Comparison of ENCODE assay signal across 34 cellular contexts in genomic region chr6:165930668-165931067, GRCh38.
"Had no signal": no experiment of that assay in that cellular context is flagged by ENCODE, and none has a peak within 500 bp of the region (broad histone marks: within the 10 kb centered on the region; RNA-seq: fewer than 3 reads in every experiment).

No MANE protein-coding gene starts in this region.

- H3K36me3 ChIP-seq: adrenal gland, ascending aorta, brain microvascular endothelial cell, breast epithelium, cardiac muscle cell had no signal

- H3K9me3 ChIP-seq: adrenal gland, ascending aorta, body of pancreas, breast epithelium had no signal

- H3K4me1 ChIP-seq: adrenal gland, ascending aorta, body of pancreas, breast epithelium had no signal

- H3K27me3 ChIP-seq: adrenal gland, ascending aorta, body of pancreas, brain microvascular endothelial cell, breast epithelium had no signal

- DNase-seq: activated effector memory CD4-positive, alpha-beta T cell treated with anti-CD3 and anti-CD28 coated beads, Interleukin-2, amount 50 U/mL, for 16 hours; activated effector memory CD4-positive, alpha-beta T cell treated with Interleukin-2 at 50 U/mL for 16 hours; activated gamma-delta T cell; activated gamma-delta T cell treated with Interleukin-2 at 50 U/mL for 16 hours; activated naive CD4-positive, alpha-beta T cell; activated naive CD4-positive, alpha-beta T cell treated with anti-CD3 and anti-CD28 coated beads for 36 hours; activated naive CD4-positive, alpha-beta T cell treated with anti-CD3 and anti-CD28 coated beads, Interleukin-2, amount 10 ng/mL, durations not matched to agents 7 days and 5 days; activated naive CD4-positive, alpha-beta T cell treated with anti-CD3 and anti-CD28 coated beads, Interleukin-2, amount 50 U/mL, for 16 hours; activated naive CD4-positive, alpha-beta T cell treated with Interleukin-2 at 50 U/mL for 16 hours; activated naive CD8-positive, alpha-beta T cell treated with anti-CD3 and anti-CD28 coated beads for 36 hours; activated naive CD8-positive, alpha-beta T cell treated with anti-CD3 and anti-CD28 coated beads, Interleukin-2, amount 10 ng/mL, durations not matched to agents 7 days and 5 days; activated naive CD8-positive, alpha-beta T cell treated with anti-CD3 and anti-CD28 coated beads, Interleukin-2, amount 50 U/mL, for 24 hours; activated T-cell treated with anti-CD3 and anti-CD28 coated beads for 4 hours; activated T-cell treated with anti-CD3 and anti-CD28 coated beads, Interleukin-2, amount 50 U/mL, for 1 hour; activated T-cell treated with anti-CD3 and anti-CD28 coated beads, Interleukin-2, amount 50 U/mL, for 24 hours; activated T-cell treated with anti-CD3 and anti-CD28 coated beads, Interleukin-2, amount 50 U/mL, for 4 hours; activated T-cell treated with anti-CD3 and anti-CD28 coated beads, Interleukin-2, amount 50 U/mL, for 48 hours; activated T-cell treated with anti-CD3 and anti-CD28 coated beads, Interleukin-2, amount 50 U/mL, for 72 hours; adrenal gland; amniotic stem cell; amygdala; anterior cingulate cortex; body of pancreas; brain microvascular endothelial cell; caudate nucleus; central memory CD4-positive, alpha-beta T cell; cerebellar nuclear complex had no signal

- ATAC-seq: activated naive CD4-positive, alpha-beta T cell treated with anti-CD3 and anti-CD28 coated beads, Interleukin-2, amount 50 U/mL, for 72 hours; activated naive CD8-positive, alpha-beta T cell treated with anti-CD3 and anti-CD28 coated beads, Interleukin-2, amount 50 U/mL, for 24 hours; activated T-cell treated with anti-CD3 and anti-CD28 coated beads, Interleukin-2, amount 50 U/mL, for 4 hours; activated T-cell treated with anti-CD3 and anti-CD28 coated beads, Interleukin-2, amount 50 U/mL, for 72 hours; activated T-helper 17 cell treated with anti-CD3 and anti-CD28 coated beads, Interleukin-2, amount 50 U/mL, for 72 hours; body of pancreas had no signal

- FAIRE-seq: astrocyte, bronchial epithelial cell had no signal

- H3K4me3 ChIP-seq: adrenal gland, ascending aorta, body of pancreas, breast epithelium, cardiac muscle cell had no signal

- H3K27ac ChIP-seq: adrenal gland, ascending aorta, body of pancreas, brain microvascular endothelial cell, breast epithelium, cardiac muscle cell had no signal
